In genomic region chr6:167947716-167948115, GRCh38 we compare ENCODE assay signal across 38 cellular contexts. TPM values are rescaled to one million over a fixed set of nuclear protein-coding genes. Genes with fewer than 3 reads are reported as not detected.
"Had no signal": no experiment of that assay in that cellular context is flagged by ENCODE, and none has a peak within 500 bp of the region (broad histone marks: within the 10 kb centered on the region; RNA-seq: fewer than 3 reads in every experiment).

No MANE protein-coding gene starts in this region.

- DNase-seq: activated B cell treated with CpG ODN at 0.5 μM for 24 hours; activated CD4-positive, alpha-beta memory T cell treated with anti-CD3 and anti-CD28 coated beads for 36 hours; activated CD4-positive, alpha-beta T cell treated with anti-CD3 and anti-CD28 coated beads for 4 hours; activated CD4-positive, alpha-beta T cell treated with anti-CD3 and anti-CD28 coated beads, Interleukin-2, amount 10 ng/mL, durations not matched to agents 24 days and 14 days; activated CD4-positive, alpha-beta T cell treated with anti-CD3 and anti-CD28 coated beads, Interleukin-2, amount 50 U/mL, for 1 hour; activated CD4-positive, alpha-beta T cell treated with anti-CD3 and anti-CD28 coated beads, Interleukin-2, amount 50 U/mL, for 4 hours; activated CD4-positive, CD25-positive, alpha-beta regulatory T cell treated with anti-CD3 and anti-CD28 coated beads, Interleukin-2, amount 50 U/mL, for 72 hours; activated CD8-positive, alpha-beta memory T cell treated with anti-CD3 and anti-CD28 coated beads, Interleukin-2, amount 50 U/mL, for 4 hours; activated CD8-positive, alpha-beta T cell treated with anti-CD3 and anti-CD28 coated beads for 36 hours; activated effector memory CD4-positive, alpha-beta T cell treated with Interleukin-2 at 50 U/mL for 16 hours; activated gamma-delta T cell; activated naive CD4-positive, alpha-beta T cell treated with anti-CD3 and anti-CD28 coated beads, Interleukin-2, amount 10 ng/mL, durations not matched to agents 7 days and 5 days; activated naive CD4-positive, alpha-beta T cell treated with Interleukin-2 at 50 U/mL for 16 hours; activated naive CD8-positive, alpha-beta T cell treated with anti-CD3 and anti-CD28 coated beads, Interleukin-2, amount 10 ng/mL, durations not matched to agents 7 days and 5 days; activated naive CD8-positive, alpha-beta T cell treated with anti-CD3 and anti-CD28 coated beads, Interleukin-2, amount 50 U/mL, for 24 hours; activated T-cell treated with anti-CD3 and anti-CD28 coated beads for 4 hours; activated T-cell treated with anti-CD3 and anti-CD28 coated beads, Interleukin-2, amount 50 U/mL, for 1 hour; activated T-cell treated with anti-CD3 and anti-CD28 coated beads, Interleukin-2, amount 50 U/mL, for 4 hours; activated T-cell treated with anti-CD3 and anti-CD28 coated beads, Interleukin-2, amount 50 U/mL, for 72 hours; amygdala; anterior cingulate cortex; caudate nucleus; cerebellar nuclear complex; T-helper 1 cell; T-helper 2 cell; T-helper 9 cell had no signal

- H3K4me1 Mint-ChIP-seq: activated B cell treated with CpG ODN at 0.5 μM for 24 hours; activated CD4-positive, alpha-beta T cell treated with anti-CD3 and anti-CD28 coated beads, Interleukin-2, amount 10 ng/mL, durations not matched to agents 24 days and 14 days; activated naive CD4-positive, alpha-beta T cell treated with anti-CD3 and anti-CD28 coated beads, Interleukin-2, amount 10 ng/mL, durations not matched to agents 7 days and 5 days; activated naive CD4-positive, alpha-beta T cell treated with anti-CD3 and anti-CD28 coated beads, Interleukin-2, amount 50 U/mL, for 24 hours; activated naive CD8-positive, alpha-beta T cell treated with anti-CD3 and anti-CD28 coated beads, Interleukin-2, amount 10 ng/mL, durations not matched to agents 7 days and 5 days; activated naive CD8-positive, alpha-beta T cell treated with anti-CD3 and anti-CD28 coated beads, Interleukin-2, amount 50 U/mL, for 24 hours; central memory CD8-positive, alpha-beta T cell had no signal

- H3K9me3 Mint-ChIP-seq: activated B cell treated with CpG ODN at 0.5 μM for 24 hours; activated CD4-positive, alpha-beta memory T cell treated with anti-CD3 and anti-CD28 coated beads for 36 hours; activated CD4-positive, alpha-beta T cell treated with anti-CD3 and anti-CD28 coated beads, Interleukin-2, amount 10 ng/mL, durations not matched to agents 24 days and 14 days; activated CD8-positive, alpha-beta T cell treated with anti-CD3 and anti-CD28 coated beads for 36 hours; activated naive CD4-positive, alpha-beta T cell treated with anti-CD3 and anti-CD28 coated beads, Interleukin-2, amount 10 ng/mL, durations not matched to agents 7 days and 5 days; activated naive CD4-positive, alpha-beta T cell treated with anti-CD3 and anti-CD28 coated beads, Interleukin-2, amount 50 U/mL, for 24 hours; activated naive CD8-positive, alpha-beta T cell treated with anti-CD3 and anti-CD28 coated beads, Interleukin-2, amount 10 ng/mL, durations not matched to agents 7 days and 5 days; activated naive CD8-positive, alpha-beta T cell treated with anti-CD3 and anti-CD28 coated beads, Interleukin-2, amount 50 U/mL, for 24 hours; activated T-cell treated with anti-CD3 and anti-CD28 coated beads, Interleukin-2, amount 50 U/mL, for 4 hours; activated T-cell treated with anti-CD3 and anti-CD28 coated beads, Interleukin-2, amount 50 U/mL, for 72 hours; activated T-helper 2 cell treated with anti-CD3 and anti-CD28 coated beads, Interferon-gamma antibody, Interleukin-2, Interleukin-4, amounts not matched to agents 10 μg/mL and 5 μg/mL and 100 μg/mL, durations not matched to agents 14 hours and 24 hours and 36 hours; brain; central memory CD8-positive, alpha-beta T cell; T-helper 1 cell treated with Interleukin-12 subunit alpha and Interleukin-12 subunit beta and Interleukin-4 antibody, amounts not matched to agents 30 μg/mL and 1 μg/mL, for 36 hours; T-helper 2 cell treated with Interferon-gamma antibody and Interleukin-4, amounts not matched to agents 5 μg/mL and 100 μg/mL, for 36 hours had no signal

- H3K9me3 ChIP-seq: ascending aorta had no signal

- H3K27me3 ChIP-seq: ascending aorta, cardiac muscle cell had no signal

- H3K4me3 ChIP-seq: ascending aorta, cardiac muscle cell had no signal

- H3K4me3 Mint-ChIP-seq: activated B cell treated with CpG ODN at 0.5 μM for 24 hours; activated CD4-positive, alpha-beta memory T cell treated with anti-CD3 and anti-CD28 coated beads for 36 hours; activated CD4-positive, alpha-beta T cell treated with anti-CD3 and anti-CD28 coated beads, Interleukin-2, amount 10 ng/mL, durations not matched to agents 24 days and 14 days; activated CD8-positive, alpha-beta T cell treated with anti-CD3 and anti-CD28 coated beads for 36 hours; activated naive CD4-positive, alpha-beta T cell treated with anti-CD3 and anti-CD28 coated beads, Interleukin-2, amount 10 ng/mL, durations not matched to agents 7 days and 5 days; activated naive CD4-positive, alpha-beta T cell treated with anti-CD3 and anti-CD28 coated beads, Interleukin-2, amount 50 U/mL, for 24 hours; activated naive CD8-positive, alpha-beta T cell; activated naive CD8-positive, alpha-beta T cell treated with anti-CD3 and anti-CD28 coated beads, Interleukin-2, amount 10 ng/mL, durations not matched to agents 7 days and 5 days; activated naive CD8-positive, alpha-beta T cell treated with anti-CD3 and anti-CD28 coated beads, Interleukin-2, amount 50 U/mL, for 24 hours; activated T-cell treated with anti-CD3 and anti-CD28 coated beads, Interleukin-2, amount 50 U/mL, for 4 hours; activated T-cell treated with anti-CD3 and anti-CD28 coated beads, Interleukin-2, amount 50 U/mL, for 72 hours; brain; central memory CD8-positive, alpha-beta T cell; T-helper 1 cell treated with Interleukin-12 subunit alpha and Interleukin-12 subunit beta and Interleukin-4 antibody, amounts not matched to agents 30 μg/mL and 1 μg/mL, for 36 hours; T-helper 2 cell treated with Interferon-gamma antibody and Interleukin-4, amounts not matched to agents 5 μg/mL and 100 μg/mL, for 36 hours had no signal

- H3K36me3 Mint-ChIP-seq: activated naive CD4-positive, alpha-beta T cell treated with anti-CD3 and anti-CD28 coated beads, Interleukin-2, amount 50 U/mL, for 24 hours had no signal

- H3K27ac Mint-ChIP-seq: activated B cell treated with CpG ODN at 0.5 μM for 24 hours; activated CD4-positive, alpha-beta memory T cell treated with anti-CD3 and anti-CD28 coated beads for 36 hours; activated CD4-positive, alpha-beta T cell treated with anti-CD3 and anti-CD28 coated beads, Interleukin-2, amount 10 ng/mL, durations not matched to agents 24 days and 14 days; activated CD8-positive, alpha-beta T cell treated with anti-CD3 and anti-CD28 coated beads for 36 hours; activated naive CD4-positive, alpha-beta T cell treated with anti-CD3 and anti-CD28 coated beads, Interleukin-2, amount 10 ng/mL, durations not matched to agents 7 days and 5 days; activated naive CD4-positive, alpha-beta T cell treated with anti-CD3 and anti-CD28 coated beads, Interleukin-2, amount 50 U/mL, for 24 hours; activated naive CD8-positive, alpha-beta T cell; activated naive CD8-positive, alpha-beta T cell treated with anti-CD3 and anti-CD28 coated beads, Interleukin-2, amount 10 ng/mL, durations not matched to agents 7 days and 5 days; activated naive CD8-positive, alpha-beta T cell treated with anti-CD3 and anti-CD28 coated beads, Interleukin-2, amount 50 U/mL, for 24 hours; activated T-cell treated with anti-CD3 and anti-CD28 coated beads, Interleukin-2, amount 50 U/mL, for 72 hours; activated T-helper 2 cell treated with anti-CD3 and anti-CD28 coated beads, Interferon-gamma antibody, Interleukin-2, Interleukin-4, amounts not matched to agents 10 μg/mL and 5 μg/mL and 100 μg/mL, durations not matched to agents 14 hours and 24 hours and 36 hours; T-helper 1 cell treated with Interleukin-12 subunit alpha and Interleukin-12 subunit beta and Interleukin-4 antibody, amounts not matched to agents 30 μg/mL and 1 μg/mL, for 36 hours; T-helper 2 cell treated with Interferon-gamma antibody and Interleukin-4, amounts not matched to agents 5 μg/mL and 100 μg/mL, for 36 hours had no signal

- H3K4me1 ChIP-seq: ascending aorta had no signal

- H3K27me3 Mint-ChIP-seq: activated B cell treated with CpG ODN at 0.5 μM for 24 hours; activated CD4-positive, alpha-beta memory T cell treated with anti-CD3 and anti-CD28 coated beads for 36 hours; activated CD4-positive, alpha-beta T cell treated with anti-CD3 and anti-CD28 coated beads, Interleukin-2, amount 10 ng/mL, durations not matched to agents 24 days and 14 days; activated CD8-positive, alpha-beta T cell treated with anti-CD3 and anti-CD28 coated beads for 36 hours; activated naive CD4-positive, alpha-beta T cell treated with anti-CD3 and anti-CD28 coated beads, Interleukin-2, amount 10 ng/mL, durations not matched to agents 7 days and 5 days; activated naive CD4-positive, alpha-beta T cell treated with anti-CD3 and anti-CD28 coated beads, Interleukin-2, amount 50 U/mL, for 24 hours; activated naive CD8-positive, alpha-beta T cell; activated naive CD8-positive, alpha-beta T cell treated with anti-CD3 and anti-CD28 coated beads, Interleukin-2, amount 10 ng/mL, durations not matched to agents 7 days and 5 days; activated naive CD8-positive, alpha-beta T cell treated with anti-CD3 and anti-CD28 coated beads, Interleukin-2, amount 50 U/mL, for 24 hours; brain; central memory CD8-positive, alpha-beta T cell had no signal

- H3K27ac ChIP-seq: ascending aorta, VCaP had no signal

RNA-seq across cellular contexts. Expression of gene KIF25, which starts 49.8 kb away (rescaled TPM):
- total RNA-seq: activated B cell treated with CpG ODN at 0.5 μM for 24 hours; activated CD4-positive, alpha-beta memory T cell treated with anti-CD3 and anti-CD28 coated beads for 36 hours; activated CD4-positive, alpha-beta T cell treated with anti-CD3 and anti-CD28 coated beads, Interleukin-2, amount 10 ng/mL, durations not matched to agents 24 days and 14 days; activated CD8-positive, alpha-beta memory T cell treated with anti-CD3 and anti-CD28 coated beads for 36 hours; activated CD8-positive, alpha-beta T cell treated with anti-CD3 and anti-CD28 coated beads for 36 hours; activated naive CD8-positive, alpha-beta T cell treated with anti-CD3 and anti-CD28 coated beads, Interleukin-2, amount 10 ng/mL, durations not matched to agents 7 days and 5 days; activated T-cell treated with anti-CD3 and anti-CD28 coated beads, Interleukin-2, amount 50 U/mL, for 4 hours; activated T-helper 2 cell treated with anti-CD3 and anti-CD28 coated beads, Interferon-gamma antibody, Interleukin-2, Interleukin-4, amounts not matched to agents 10 μg/mL and 5 μg/mL and 100 μg/mL, durations not matched to agents 14 hours and 24 hours and 36 hours; ascending aorta; bronchial epithelial cell had no signal
